Comparison of ENCODE assay signal across 13 cellular contexts in the genomic region with DNA sequence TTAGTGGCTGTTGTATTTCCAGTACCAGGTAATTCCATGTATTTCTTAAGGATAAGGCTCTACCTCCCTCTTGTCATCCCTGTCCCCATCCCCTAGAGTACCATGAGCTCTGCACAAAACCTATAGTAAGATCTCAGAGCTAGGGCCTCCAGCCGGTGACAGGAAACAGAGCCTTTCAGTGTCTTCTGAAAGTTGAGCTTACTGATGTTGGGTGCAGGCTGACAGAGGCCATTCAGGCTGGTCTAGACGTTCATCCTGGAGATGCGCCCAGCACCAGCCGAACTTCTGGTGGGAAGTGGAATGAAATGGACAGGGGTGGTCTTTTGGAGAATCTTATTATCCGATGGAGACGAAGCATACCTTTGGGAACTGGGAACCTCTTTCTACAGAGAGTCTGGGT. TPM values are rescaled to one million over a fixed set of nuclear protein-coding genes. Genes with fewer than 3 reads are reported as not detected.
A peak's percentile ranks its signal among the peaks of the same experiment; 100 is the strongest.
DNase-seq lines count a peak whose midpoint lies in the region; ATAC-seq and TF ChIP-seq lines count a peak whose summit lies in the region.
"Had no signal": no experiment of that assay in that cellular context is flagged by ENCODE, and none has a peak within 500 bp of the region (broad histone marks: within the 10 kb centered on the region; RNA-seq: fewer than 3 reads in every experiment).

No MANE protein-coding gene starts in this region.

- no peaks in the 10 kb centered on the region for H3K9me3 ChIP-seq in BLaER1

- H3K9ac ChIP-seq in BLaER1, result no peak overlapping the region

- DNase-seq in middle frontal gyrus (ENCODE audit: extremely low spot score, low spot score) (no peak), iPS-NIHi7 (ENCODE audit: extremely low spot score) (no peak), Ammon's horn (ENCODE audit: low spot score) (no peak), ureter (ENCODE audit: low spot score) (no peak)
- DNase-seq: ACHN; midbrain; small intestine; stimulated activated naive CD4-positive, alpha-beta T cell treated with Interleukin-2 at 50 U/mL for 16 hours had no signal

- TF ChIP-seq POLR2A in GM19193 (IDR thresholded peaks at IDR 0.05; ENCODE audit: extremely low read depth, insufficient read depth, insufficient read length), result peak; percentile 42

- peaks cover 41% of the 10 kb centered on the region for H3K4me1 ChIP-seq in BLaER1

- no peaks in the 10 kb centered on the region for H4K20me1 ChIP-seq in BLaER1

- no peak overlapping the region for H3K4me3 ChIP-seq in BLaER1
- H3K4me3 ChIP-seq: K562 had no signal

- H3K27me3 ChIP-seq in BLaER1, result no peaks in the 10 kb centered on the region

- peak overlapping the region; percentile 28; the same call in 1 of the 2 replicates for H3K27ac ChIP-seq in BLaER1

- peak overlapping the region; percentile 66 for H3K4me2 ChIP-seq in BLaER1

- H3K36me3 ChIP-seq in BLaER1, result no peaks in the 10 kb centered on the region

- ATAC-seq in HG02642 (IDR thresholded peaks at IDR 0.05; ENCODE audit: poor library complexity, unreplicated experiment) (peak; percentile 71), HG03460 (IDR thresholded peaks at IDR 0.05; ENCODE audit: unreplicated experiment) (peak; percentile 66)
- ATAC-seq: K562 had no signal

RNA-seq across cellular contexts. Expression of gene LYPD6B, which starts 16.7 kb away (rescaled TPM):
- 76.0 TPM for total RNA-seq in ureter
- total RNA-seq: K562 had no signal
